Comparison of ENCODE assay signal across 1 cellular context in the genomic region with DNA sequence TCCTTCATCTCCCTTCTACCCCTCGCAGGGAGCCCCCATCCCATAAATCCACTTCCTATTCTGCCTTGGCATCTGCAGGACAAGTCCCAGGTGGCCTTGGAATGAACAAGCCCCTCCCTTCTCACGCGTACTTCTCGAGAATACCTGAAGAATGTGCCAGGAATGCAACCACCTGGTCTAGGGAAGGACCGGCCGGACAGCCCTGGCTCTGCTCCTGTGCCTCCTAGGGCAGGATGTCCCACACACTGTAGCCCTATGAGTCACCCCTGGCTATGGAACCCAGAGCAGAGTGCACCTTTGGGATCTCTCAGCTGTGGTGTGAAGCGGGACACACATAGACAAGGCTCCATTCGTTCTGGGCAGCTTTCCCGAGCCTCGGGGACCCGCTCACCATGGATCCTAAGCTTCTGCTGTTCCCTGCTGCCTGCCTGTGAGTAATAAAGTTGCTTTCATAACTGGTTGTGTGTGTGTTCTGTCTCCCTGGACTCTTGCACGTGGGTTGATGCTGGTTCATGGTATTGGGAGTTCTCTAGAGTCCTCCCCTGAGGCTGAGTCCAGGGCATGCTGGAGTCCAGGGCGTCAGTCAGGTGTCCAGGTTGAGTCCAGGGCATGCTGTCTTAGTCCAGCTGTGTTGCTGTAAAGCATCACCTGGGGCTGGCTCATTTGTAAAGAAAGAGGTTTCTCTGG.
TF ChIP-seq lines count a peak whose summit lies in the region.

No MANE protein-coding gene starts in this region.

TF ChIP-seq in HCT116, 20 proteins besides CTCF, POLR2A, EP300 and RAD21:
- TF ChIP-seq, protein P1, sequence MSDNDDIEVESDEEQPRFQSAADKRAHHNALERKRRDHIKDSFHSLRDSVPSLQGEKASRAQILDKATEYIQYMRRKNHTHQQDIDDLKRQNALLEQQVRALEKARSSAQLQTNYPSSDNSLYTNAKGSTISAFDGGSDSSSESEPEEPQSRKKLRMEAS (IDR thresholded peaks at IDR 0.05): no peak
- TF ChIP-seq ZFX (IDR thresholded peaks at IDR 0.05): no peak
- no peak for TF ChIP-seq SIN3A (IDR thresholded peaks at IDR 0.05; ENCODE audit: low read depth)
- TF ChIP-seq EZH2 (IDR thresholded peaks at IDR 0.05): no peak
- no peak for TF ChIP-seq SRF (IDR thresholded peaks at IDR 0.05; ENCODE audit: low read depth)
- TF ChIP-seq CEBPB (IDR thresholded peaks at IDR 0.05; ENCODE audit: low read depth): no peak
- no peak for TF ChIP-seq TCF7L2 (IDR thresholded peaks at IDR 0.05; ENCODE audit: borderline replicate concordance, extremely low read depth, insufficient read depth, insufficient read length)
- no peak; the same call in 1 of the 2 replicates for TF ChIP-seq JUND (IDR thresholded peaks at IDR 0.05)
- TF ChIP-seq, protein P2, sequence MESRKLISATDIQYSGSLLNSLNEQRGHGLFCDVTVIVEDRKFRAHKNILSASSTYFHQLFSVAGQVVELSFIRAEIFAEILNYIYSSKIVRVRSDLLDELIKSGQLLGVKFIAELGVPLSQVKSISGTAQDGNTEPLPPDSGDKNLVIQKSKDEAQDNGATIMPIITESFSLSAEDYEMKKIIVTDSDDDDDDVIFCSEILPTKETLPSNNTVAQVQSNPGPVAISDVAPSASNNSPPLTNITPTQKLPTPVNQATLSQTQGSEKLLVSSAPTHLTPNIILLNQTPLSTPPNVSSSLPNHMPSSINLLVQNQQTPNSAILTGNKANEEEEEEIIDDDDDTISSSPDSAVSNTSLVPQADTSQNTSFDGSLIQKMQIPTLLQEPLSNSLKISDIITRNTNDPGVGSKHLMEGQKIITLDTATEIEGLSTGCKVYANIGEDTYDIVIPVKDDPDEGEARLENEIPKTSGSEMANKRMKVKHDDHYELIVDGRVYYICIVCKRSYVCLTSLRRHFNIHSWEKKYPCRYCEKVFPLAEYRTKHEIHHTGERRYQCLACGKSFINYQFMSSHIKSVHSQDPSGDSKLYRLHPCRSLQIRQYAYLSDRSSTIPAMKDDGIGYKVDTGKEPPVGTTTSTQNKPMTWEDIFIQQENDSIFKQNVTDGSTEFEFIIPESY (IDR thresholded peaks at IDR 0.05; ENCODE audit: extremely low read depth, insufficient replicate concordance, low read length): no peak
- TF ChIP-seq YY1 (IDR thresholded peaks at IDR 0.05; ENCODE audit: extremely low read depth, insufficient replicate concordance, low read depth, low read length): no peak
- TF ChIP-seq, protein P3, sequence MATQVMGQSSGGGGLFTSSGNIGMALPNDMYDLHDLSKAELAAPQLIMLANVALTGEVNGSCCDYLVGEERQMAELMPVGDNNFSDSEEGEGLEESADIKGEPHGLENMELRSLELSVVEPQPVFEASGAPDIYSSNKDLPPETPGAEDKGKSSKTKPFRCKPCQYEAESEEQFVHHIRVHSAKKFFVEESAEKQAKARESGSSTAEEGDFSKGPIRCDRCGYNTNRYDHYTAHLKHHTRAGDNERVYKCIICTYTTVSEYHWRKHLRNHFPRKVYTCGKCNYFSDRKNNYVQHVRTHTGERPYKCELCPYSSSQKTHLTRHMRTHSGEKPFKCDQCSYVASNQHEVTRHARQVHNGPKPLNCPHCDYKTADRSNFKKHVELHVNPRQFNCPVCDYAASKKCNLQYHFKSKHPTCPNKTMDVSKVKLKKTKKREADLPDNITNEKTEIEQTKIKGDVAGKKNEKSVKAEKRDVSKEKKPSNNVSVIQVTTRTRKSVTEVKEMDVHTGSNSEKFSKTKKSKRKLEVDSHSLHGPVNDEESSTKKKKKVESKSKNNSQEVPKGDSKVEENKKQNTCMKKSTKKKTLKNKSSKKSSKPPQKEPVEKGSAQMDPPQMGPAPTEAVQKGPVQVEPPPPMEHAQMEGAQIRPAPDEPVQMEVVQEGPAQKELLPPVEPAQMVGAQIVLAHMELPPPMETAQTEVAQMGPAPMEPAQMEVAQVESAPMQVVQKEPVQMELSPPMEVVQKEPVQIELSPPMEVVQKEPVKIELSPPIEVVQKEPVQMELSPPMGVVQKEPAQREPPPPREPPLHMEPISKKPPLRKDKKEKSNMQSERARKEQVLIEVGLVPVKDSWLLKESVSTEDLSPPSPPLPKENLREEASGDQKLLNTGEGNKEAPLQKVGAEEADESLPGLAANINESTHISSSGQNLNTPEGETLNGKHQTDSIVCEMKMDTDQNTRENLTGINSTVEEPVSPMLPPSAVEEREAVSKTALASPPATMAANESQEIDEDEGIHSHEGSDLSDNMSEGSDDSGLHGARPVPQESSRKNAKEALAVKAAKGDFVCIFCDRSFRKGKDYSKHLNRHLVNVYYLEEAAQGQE (IDR thresholded peaks at IDR 0.05; ENCODE audit: low read depth): no peak
- no peak for TF ChIP-seq ZNF274 (IDR thresholded peaks at IDR 0.05; ENCODE audit: low read depth, low read length)
- no peak for TF ChIP-seq POLR2AphosphoS5 (IDR thresholded peaks at IDR 0.05; ENCODE audit: low read depth, low read length)
- no peak for TF ChIP-seq CBX3 (IDR thresholded peaks at IDR 0.05; ENCODE audit: low read depth)
- TF ChIP-seq SP1 (IDR thresholded peaks at IDR 0.05; ENCODE audit: low read depth): no peak
- no peak for TF ChIP-seq EGR1 (IDR thresholded peaks at IDR 0.05; ENCODE audit: low read depth)
- TF ChIP-seq EZH2phosphoT487 (IDR thresholded peaks at IDR 0.05; ENCODE audit: borderline replicate concordance): no peak
- TF ChIP-seq ELF1 (IDR thresholded peaks at IDR 0.05; ENCODE audit: borderline replicate concordance, low read depth): no peak
- TF ChIP-seq FOSL1 (IDR thresholded peaks at IDR 0.05; ENCODE audit: low read depth): no peak
TF ChIP-seq in HCT116: peak in this region for 0.
